ENCODE assay signal across 8 cellular contexts in the genomic region with DNA sequence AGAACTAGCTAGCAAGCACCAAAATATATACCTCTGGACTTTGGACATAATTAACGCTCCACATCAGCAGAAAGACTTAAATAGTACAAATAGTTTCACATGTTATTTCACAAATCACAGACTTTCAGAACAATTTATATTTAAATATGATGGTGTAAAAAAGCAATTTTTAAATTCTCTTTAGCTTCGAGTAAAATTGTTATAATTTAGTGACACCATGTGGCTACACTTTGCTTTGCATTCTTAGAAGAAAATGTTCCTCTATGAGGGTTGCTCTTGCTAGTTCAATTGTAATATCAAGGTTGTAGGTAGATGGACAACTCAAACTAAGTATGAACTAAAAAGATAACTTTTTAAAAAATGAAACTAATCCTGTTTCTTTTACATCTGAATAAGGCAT.
DNase-seq lines count a peak whose midpoint lies in the region; ATAC-seq, FAIRE-seq and TF ChIP-seq lines count a peak whose summit lies in the region.

No MANE protein-coding gene starts in this region.

- peaks cover 2% of the 10 kb centered on the region for H3K9me3 Mint-ChIP-seq in memory B cell

- peak overlapping the region; percentile 98 for H3K27ac Mint-ChIP-seq in memory B cell

- no peaks in the 10 kb centered on the region for H3K27me3 Mint-ChIP-seq in memory B cell

- H3K4me1 ChIP-seq in ascending aorta, result no peaks in the 10 kb centered on the region

- intact Hi-C loops in ascending aorta (cut with DNase I), result no loop called here

- peaks cover 16% of the 10 kb centered on the region for H3K4me1 Mint-ChIP-seq in memory B cell

- no peak overlapping the region for H3K4me3 Mint-ChIP-seq in memory B cell

- no peaks in the 10 kb centered on the region for H3K36me3 ChIP-seq in ascending aorta

- TF ChIP-seq CTCF in D721Med (IDR thresholded peaks at IDR 0.05; ENCODE audit: insufficient read depth, missing control alignments) (peak; percentile 60), ascending aorta (IDR thresholded peaks at IDR 0.05) (peak; percentile 10 to 37 (median 16))

- H3K36me3 Mint-ChIP-seq in memory B cell, result peaks cover 8% of the 10 kb centered on the region

- FAIRE-seq in D721Med (lab: Jason Lieb, UNC), result no peak

- ATAC-seq in memory B cell (ENCODE audit: low read depth) (no peak), GM21367 (IDR thresholded peaks at IDR 0.05; ENCODE audit: unreplicated experiment) (no peak), GM18861 (IDR thresholded peaks at IDR 0.05; ENCODE audit: unreplicated experiment) (no peak), HG03354 (IDR thresholded peaks at IDR 0.05; ENCODE audit: poor library complexity, severe bottlenecking, unreplicated experiment) (no peak)

- H3K4me3 ChIP-seq in ascending aorta, result no peak overlapping the region

- H3K27ac ChIP-seq in ascending aorta, result no peak overlapping the region

- DNase-seq in D721Med (ENCODE audit: insufficient read length, low spot score) (no peak), HT-29 (ENCODE audit: low spot score) (peak; percentile 26), ascending aorta (ENCODE audit: low spot score in 2 of 2) (no peak), memory B cell (ENCODE audit: low spot score in 2 of 2) (no peak), HuH-7 (ENCODE audit: low spot score) (no peak)

- H3K9me3 ChIP-seq in ascending aorta, result no peaks in the 10 kb centered on the region

- no peaks in the 10 kb centered on the region for H3K27me3 ChIP-seq in ascending aorta
